In genomic region chr15:100220058-100220728, GRCh38 we compare ENCODE assay signal across 20 cellular contexts.
A peak's percentile ranks its signal among the peaks of the same experiment; 100 is the strongest.
DNase-seq lines count a peak whose midpoint lies in the region; FAIRE-seq and TF ChIP-seq lines count a peak whose summit lies in the region.
"Had no signal": no experiment of that assay in that cellular context is flagged by ENCODE, and none has a peak within 500 bp of the region (broad histone marks: within the 10 kb centered on the region; RNA-seq: fewer than 3 reads in every experiment).

No MANE protein-coding gene starts in this region.

- H2BK15ac ChIP-seq in H1 (ENCODE audit: low read length): no peak overlapping the region
- H2BK15ac ChIP-seq in mesendoderm (replicated peaks; ENCODE audit: low read depth): no peak overlapping the region

- H3K14ac ChIP-seq in H1 (ENCODE audit: insufficient read length): no peak overlapping the region

- H2AK5ac ChIP-seq in H1 (ENCODE audit: low read depth, low read length) (no peak overlapping the region), mesendoderm (ENCODE audit: low read length) (no peak overlapping the region)

- H3K56ac ChIP-seq in H1 (replicated peaks; ENCODE audit: insufficient read length, low read depth, low read length): no peak overlapping the region
- no peak overlapping the region for H3K56ac ChIP-seq in mesendoderm (ENCODE audit: low read length)

- no peak overlapping the region for H2BK5ac ChIP-seq in H1 (ENCODE audit: low read depth, low read length)
- no peak overlapping the region for H2BK5ac ChIP-seq in mesendoderm (ENCODE audit: low read length)

- POLR2A ChIA-PET in HEK293 (lab: Yijun Ruan, JAX): no interaction called here
- POLR2A ChIA-PET in H1 (lab: Charles Lee; ENCODE audit: partially characterized antibody): no interaction called here

- no peak overlapping the region for H2BK12ac ChIP-seq in H1 (ENCODE audit: low read depth, low read length)

- no peaks in the 10 kb centered on the region for H4K20me1 ChIP-seq in H1 (replicated peaks in 1 of 2; ENCODE audit: control insufficient read depth in 1 of 2, insufficient read depth in 2 of 2, low read length in 2 of 2)

- no peak overlapping the region for H4K8ac ChIP-seq in H1 (ENCODE audit: extremely low read depth, insufficient read depth, low read length)
- no peak overlapping the region for H4K8ac ChIP-seq in mesendoderm (ENCODE audit: low read depth, low read length)

- DNase-seq in H1 (ENCODE audit: low read depth in 1 of 2, low spot score in 2 of 2): no peak
- peak; percentile 14 for DNase-seq in mesendoderm
- DNase-seq in stimulated activated CD4-positive, alpha-beta T cell treated with anti-CD3 and anti-CD28 coated beads, Interleukin-1b, Interleukin-23, amount 100 ng/mL, for 48 hours: no peak
- DNase-seq in OCI-M2 (lab: John Stamatoyannopoulos, UW; ENCODE audit: unreplicated experiment): no peak
- no peak for DNase-seq in NCI-H1930 (lab: John Stamatoyannopoulos, UW)
- DNase-seq in T-helper 1 cell: no peak
- DNase-seq: C1 segment of cervical spinal cord; CD8-positive, alpha-beta T cell; Kasumi-1; MG63; NCI-H1048; NCI-H1436; NCI-H2029; NCI-H345; NCI-H526; OCI-M1; SHP77 had no signal

- no peak overlapping the region for H3K4ac ChIP-seq in H1 (replicated peaks; ENCODE audit: insufficient read length, low read depth, low read length)
- H3K4ac ChIP-seq in mesendoderm (ENCODE audit: low read depth, low read length): no peak overlapping the region

- no peaks in the 10 kb centered on the region for H3K27me3 ChIP-seq in H1 (replicated peaks in 1 of 4; ENCODE audit: control insufficient read depth in 3 of 4, extremely low read depth in 1 of 4, insufficient read depth in 3 of 4, low read length in 3 of 4)
- no peaks in the 10 kb centered on the region for H3K27me3 ChIP-seq in mesendoderm (ENCODE audit: insufficient read depth, low read length, poor library complexity)
- H3K27me3 ChIP-seq: MG63 had no signal

- 89% methylated on average over 12 of the region's 12 CpGs; no CpG with 5 or more reads in 1 of the 2 experiments for WGBS in H1 (ENCODE audit: extremely low coverage in 1 of 2, insufficient coverage in 1 of 2, insufficient read length in 1 of 2, insufficient replicate concordance in 2 of 2, low coverage in 1 of 2, low lambda C conversion rate in 2 of 2, missing lambda C conversion rate in 1 of 2), 2 experiments
- no CpG with 5 or more reads among the region's 12 CpGs for WGBS in mesendoderm (ENCODE audit: extremely low coverage, insufficient coverage, low lambda C conversion rate)

- H2BK120ac ChIP-seq in H1 (replicated peaks; ENCODE audit: low read depth, low read length): no peak overlapping the region
- no peak overlapping the region for H2BK120ac ChIP-seq in mesendoderm (ENCODE audit: low read depth, low read length)

- no peaks in the 10 kb centered on the region for H3K23me2 ChIP-seq in H1 (ENCODE audit: low read depth, low read length)

- no peak overlapping the region for H3K23ac ChIP-seq in H1 (ENCODE audit: insufficient read length)
- no peak overlapping the region for H3K23ac ChIP-seq in mesendoderm (ENCODE audit: low read length)

- no peak overlapping the region for H4K91ac ChIP-seq in H1 (replicated peaks; ENCODE audit: insufficient read length, low read length)

- H3K9ac ChIP-seq in H1 (replicated peaks in 1 of 4; ENCODE audit: extremely low read depth in 1 of 4, low read depth in 3 of 4, low read length in 3 of 4): no peak overlapping the region
- no peak overlapping the region for H3K9ac ChIP-seq in mesendoderm (ENCODE audit: low read length)

- no peak overlapping the region for H3K27ac ChIP-seq in HEK293 (ENCODE audit: extremely low read depth, low read depth, low read length)
- H3K27ac ChIP-seq in H1 (ENCODE audit: low read depth, low read length): no peak overlapping the region
- H3K27ac ChIP-seq in mesendoderm (ENCODE audit: low read depth, low read length): no peak overlapping the region

- H3K36me3 ChIP-seq in HEK293 (ENCODE audit: control insufficient read depth in 2 of 2, insufficient read depth in 1 of 2, low read length in 2 of 2) (no peaks in the 10 kb centered on the region), H1 (ENCODE audit: control insufficient read depth in 2 of 4, insufficient read depth in 4 of 4, low read length in 3 of 4) (no peaks in the 10 kb centered on the region), mesendoderm (ENCODE audit: control insufficient read depth, insufficient read depth, low read length) (no peaks in the 10 kb centered on the region)
- H3K36me3 ChIP-seq: MG63 had no signal

- no peak for TF ChIP-seq POLR2A in H1 (IDR thresholded peaks at IDR 0.05; ENCODE audit: control extremely low read depth in 1 of 2, low read depth in 2 of 2, low read length in 2 of 2)

- H3K9me3 ChIP-seq in HEK293 (ENCODE audit: control insufficient read depth, insufficient read depth, low read depth, low read length) (no peaks in the 10 kb centered on the region), H1 (ENCODE audit: insufficient read depth in 2 of 2, low read depth in 1 of 2, low read length in 1 of 2) (no peaks in the 10 kb centered on the region)
- H3K9me3 ChIP-seq: MG63 had no signal

- H3K79me1 ChIP-seq in H1 (ENCODE audit: low read depth, low read length) (no peaks in the 10 kb centered on the region), mesendoderm (ENCODE audit: low read length) (no peaks in the 10 kb centered on the region)

- peak; percentile 39 to 52; a peak in 3 of 4 replicates for TF ChIP-seq RAD21 in H1 (IDR thresholded peaks at IDR 0.05 in 1 of 2, conservative IDR thresholded peaks at IDR 0.05 in 1 of 2; ENCODE audit: low read depth in 2 of 2, low read length in 2 of 2)

- H3K18ac ChIP-seq in H1 (ENCODE audit: extremely low read depth, low read length): no peak overlapping the region
- H3K18ac ChIP-seq in mesendoderm (ENCODE audit: low read length): no peak overlapping the region

- CTCF ChIA-PET in HEK293 (lab: Yijun Ruan, JAX): interaction anchor here (0.6 kb wide), 1 partner anchor 10 kb away, joined by 3 read pairs; no protein-coding TSS in a partner anchor
- CTCF ChIA-PET in H1 (lab: Charles Lee; ENCODE audit: partially characterized antibody): interaction anchor here (0.8 to 1.4 kb wide), 3 partner anchors 10 to 21 kb away, joined by 6 to 8 read pairs (median 7); no protein-coding TSS in a partner anchor

- TF ChIP-seq CTCF in HEK293 (tag by site-specific recombination; IDR thresholded peaks at IDR 0.05) (no peak), H1 (IDR thresholded peaks at IDR 0.05; ENCODE audit: control extremely low read depth in 1 of 3, insufficient read depth in 1 of 3, low read depth in 1 of 3, low read length in 3 of 3) (peak; percentile 21 to 45 (median 43))

- H3K4me3 ChIP-seq in HEK293 (ENCODE audit: low read depth, low read length): no peak overlapping the region
- no peak overlapping the region for H3K4me3 ChIP-seq in H1 (ENCODE audit: extremely low read depth in 1 of 4, insufficient read depth in 2 of 4, low read depth in 3 of 4, low read length in 4 of 4)
- no peak overlapping the region for H3K4me3 ChIP-seq in mesendoderm (ENCODE audit: low read length)
- H3K4me3 ChIP-seq: MG63 had no signal

- H3K4me2 ChIP-seq in H1 (ENCODE audit: insufficient read depth in 1 of 2, low read depth in 2 of 2, low read length in 2 of 2) (no peak overlapping the region), mesendoderm (ENCODE audit: low read length) (no peak overlapping the region)

- H3K4me1 ChIP-seq in HEK293 (ENCODE audit: control insufficient read depth, insufficient read depth, low read length): peaks cover 2% of the 10 kb centered on the region; the same call in 1 of the 2 replicates
- H3K4me1 ChIP-seq in H1 (replicated peaks in 1 of 4; ENCODE audit: control insufficient read depth in 3 of 4, insufficient read depth in 4 of 4, low read length in 3 of 4): peaks cover 0 to 4% (median 1%) of the 10 kb centered on the region in 4 experiments; a peak in 2 of 7 replicates
- no peaks in the 10 kb centered on the region for H3K4me1 ChIP-seq in mesendoderm (ENCODE audit: control insufficient read depth, low read depth, low read length)

- H3K79me2 ChIP-seq in H1 (ENCODE audit: control insufficient read depth in 1 of 2, insufficient read depth in 2 of 2, low read length in 2 of 2) (no peaks in the 10 kb centered on the region), mesendoderm (ENCODE audit: control insufficient read depth, insufficient read depth, low read length) (no peaks in the 10 kb centered on the region)

- no peak for TF ChIP-seq EP300 in H1 (IDR thresholded peaks at IDR 0.05; ENCODE audit: borderline replicate concordance in 1 of 2, low read depth in 2 of 2, low read length in 2 of 2)

- no peak overlapping the region for H2AFZ ChIP-seq in H1 (ENCODE audit: low read length)

- no peak overlapping the region for H2BK20ac ChIP-seq in H1 (ENCODE audit: low read length)

- no peak overlapping the region for H4K5ac ChIP-seq in H1 (ENCODE audit: insufficient read length, low read depth, low read length)
- no peak overlapping the region for H4K5ac ChIP-seq in mesendoderm (ENCODE audit: low read length)

- FAIRE-seq in H1 (lab: Jason Lieb, UNC): no peak
- FAIRE-seq: G401.6, GM12892 had no signal

TF ChIP-seq in HEK293, 187 proteins besides CTCF, POLR2A, EP300 and RAD21 (continues in another document):
- TF ChIP-seq YY2 (tag by site-specific recombination; IDR thresholded peaks at IDR 0.05) (no peak), ZNF366 (tag by site-specific recombination; conservative IDR thresholded peaks at IDR 0.05) (peak; percentile 48; the same call in 1 of the 2 replicates), SCRT1 (tag by site-specific recombination; IDR thresholded peaks at IDR 0.05; ENCODE audit: borderline replicate concordance) (no peak)

TF ChIP-seq in H1, 55 proteins besides CTCF, POLR2A, EP300 and RAD21 (continues in another document):
- TF ChIP-seq CBX8 (IDR thresholded peaks at IDR 0.05; ENCODE audit: borderline replicate concordance, low read depth, low read length) (no peak), ASH2L (IDR thresholded peaks at IDR 0.05; ENCODE audit: low read length) (no peak), SP4 (IDR thresholded peaks at IDR 0.05; ENCODE audit: low read length) (no peak), SIRT6 (IDR thresholded peaks at IDR 0.05; ENCODE audit: low read length) (no peak), GTF2F1 (IDR thresholded peaks at IDR 0.05; ENCODE audit: borderline replicate concordance, low read depth, low read length) (no peak), JUN (IDR thresholded peaks at IDR 0.05; ENCODE audit: low read depth, low read length) (no peak), TCF12 (IDR thresholded peaks at IDR 0.05; ENCODE audit: low read depth, low read length) (no peak), MAFK (IDR thresholded peaks at IDR 0.05; ENCODE audit: low read depth, low read length) (no peak), KDM5A (IDR thresholded peaks at IDR 0.05; ENCODE audit: low read length) (no peak), NRF1 (IDR thresholded peaks at IDR 0.05; ENCODE audit: low read depth, low read length) (no peak), USF2 (IDR thresholded peaks at IDR 0.05; ENCODE audit: low read length) (no peak)

Comparison
In these comparisons a context has a peak if more than half of its experiments do, and no peak if none do; other contexts are left out.
1. Of the 6 proteins assayed by ChIP-seq in both HEK293 and H1: peak only in HEK293: ATF2 and BCL11A; only in H1: CTCF; in both: none; in neither: 3.